ENCODE assay signal across 18 cellular contexts in the genomic region with DNA sequence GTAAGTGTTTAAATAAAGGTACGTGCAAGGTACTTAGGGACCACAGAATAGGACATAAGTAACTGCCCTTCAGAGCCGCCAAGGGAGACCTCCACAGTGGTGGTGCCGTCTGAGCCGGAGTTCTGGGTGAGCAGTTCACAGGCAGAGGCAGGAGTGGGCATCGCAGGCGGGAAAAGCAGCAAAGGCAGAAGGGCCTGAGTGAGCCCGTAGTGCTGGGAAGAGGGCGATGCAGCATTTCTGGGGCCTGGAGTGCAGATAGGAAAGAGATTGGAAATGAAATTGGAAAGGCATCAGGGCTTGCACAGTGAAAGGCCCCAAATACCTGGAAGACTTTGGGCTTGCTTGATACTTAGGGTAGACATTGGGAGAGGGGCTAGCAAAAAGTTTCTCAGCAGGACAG. TPM values are rescaled to one million over a fixed set of nuclear protein-coding genes. Genes with fewer than 3 reads are reported as not detected.
DNase-seq lines count a peak whose midpoint lies in the region; ATAC-seq, FAIRE-seq and TF ChIP-seq lines count a peak whose summit lies in the region.
"Had no signal": no experiment of that assay in that cellular context is flagged by ENCODE, and none has a peak within 500 bp of the region (broad histone marks: within the 10 kb centered on the region; RNA-seq: fewer than 3 reads in every experiment).

No MANE protein-coding gene starts in this region.

- no peak for TF ChIP-seq CTCF in CD8-positive, alpha-beta T cell (IDR thresholded peaks at IDR 0.05)
- TF ChIP-seq CTCF in kidney (IDR thresholded peaks at IDR 0.05; ENCODE audit: borderline replicate concordance, extremely low read depth, insufficient read depth), result no peak

- no peak overlapping the region for H3K9ac ChIP-seq in kidney (ENCODE audit: low read length in 2 of 2)
- H3K9ac ChIP-seq: BLaER1 treated with 17β-estradiol and CSF1 and Interleukin-3, amounts not matched to agents 10 nM and 100 nM had no signal

- peak overlapping the region; percentile 75 for H3K27ac Mint-ChIP-seq in T-helper 1 cell treated with Interleukin-12 subunit alpha and Interleukin-12 subunit beta and Interleukin-4 antibody, amounts not matched to agents 30 μg/mL and 1 μg/mL, for 36 hours
- H3K27ac Mint-ChIP-seq in CD8-positive, alpha-beta T cell, result peak overlapping the region; percentile 96
- peak overlapping the region; percentile 79 for H3K27ac Mint-ChIP-seq in activated T-helper 1 cell treated with anti-CD3 and anti-CD28 coated beads, Interleukin-12 subunit alpha, Interleukin-12 subunit beta, Interleukin-2, Interleukin-4 antibody, amounts not matched to agents 30 ng/mL and 10 ng/mL and 1 ng/mL, durations not matched to agents 14 hours and 24 hours and 36 hours

- H3K4me1 ChIP-seq in CD8-positive, alpha-beta T cell (ENCODE audit: insufficient read depth, low read length), result peaks cover 98% of the 10 kb centered on the region
- H3K4me1 ChIP-seq in kidney (ENCODE audit: control insufficient read depth in 1 of 2, insufficient read depth in 1 of 2, low read depth in 1 of 2, low read length in 2 of 2), result peaks cover 0 to 7% of the 10 kb centered on the region in 2 donors

- H3K36me3 Mint-ChIP-seq in T-helper 1 cell treated with Interleukin-12 subunit alpha and Interleukin-12 subunit beta and Interleukin-4 antibody, amounts not matched to agents 30 μg/mL and 1 μg/mL, for 36 hours (ENCODE audit: low read depth), result peaks cover 68% of the 10 kb centered on the region
- H3K36me3 Mint-ChIP-seq in CD8-positive, alpha-beta T cell, result peaks cover 97% of the 10 kb centered on the region
- peaks cover 65% of the 10 kb centered on the region for H3K36me3 Mint-ChIP-seq in activated T-helper 1 cell treated with anti-CD3 and anti-CD28 coated beads, Interleukin-12 subunit alpha, Interleukin-12 subunit beta, Interleukin-2, Interleukin-4 antibody, amounts not matched to agents 30 ng/mL and 10 ng/mL and 1 ng/mL, durations not matched to agents 14 hours and 24 hours and 36 hours (ENCODE audit: low read depth)

- no peak for ATAC-seq in CD8-positive, alpha-beta T cell
- ATAC-seq in HG03095 (IDR thresholded peaks at IDR 0.05; ENCODE audit: unreplicated experiment) (no peak), GM18870 (IDR thresholded peaks at IDR 0.05; ENCODE audit: unreplicated experiment) (no peak)
- ATAC-seq: Right ventricle myocardium inferior had no signal

- H3K27ac ChIP-seq in CD8-positive, alpha-beta T cell (ENCODE audit: low read depth, low read length), result no peak overlapping the region
- no peak overlapping the region for H3K27ac ChIP-seq in kidney (ENCODE audit: low read depth in 2 of 2, low read length in 2 of 2)
- H3K27ac ChIP-seq: 22Rv1; ascending aorta; BLaER1 treated with 17β-estradiol and CSF1 and Interleukin-3, amounts not matched to agents 10 nM and 100 nM; tibial nerve had no signal

- POLR2A ChIA-PET in CD8-positive, alpha-beta T cell (lab: Charles Lee), result interaction anchor here (34.9 kb wide), 1 partner anchor 23 kb away, joined by 700 read pairs; a partner anchor contains a TSS

- no peaks in the 10 kb centered on the region for H3K27me3 ChIP-seq in CD8-positive, alpha-beta T cell (ENCODE audit: insufficient read depth, low read length)
- H3K27me3 ChIP-seq: ascending aorta; BLaER1 treated with 17β-estradiol and CSF1 and Interleukin-3, amounts not matched to agents 10 nM and 100 nM; tibial nerve had no signal

- CTCF ChIA-PET in CD8-positive, alpha-beta T cell (lab: Charles Lee), result interaction anchor here (1.6 to 31.7 kb wide), 3 partner anchors 9 to 143 kb away, joined by 3 to 1143 read pairs (median 144); a partner anchor contains a TSS

- no peak for FAIRE-seq in kidney (lab: Jason Lieb, UNC)
- FAIRE-seq: endometrium, HTR-8/SVneo had no signal

- no peaks in the 10 kb centered on the region for H3K9me3 ChIP-seq in CD8-positive, alpha-beta T cell (ENCODE audit: low read length)
- no peaks in the 10 kb centered on the region for H3K9me3 ChIP-seq in kidney (ENCODE audit: control insufficient read depth in 1 of 2, low read length in 2 of 2)
- H3K9me3 ChIP-seq: ascending aorta; BLaER1 treated with 17β-estradiol and CSF1 and Interleukin-3, amounts not matched to agents 10 nM and 100 nM; tibial nerve had no signal

- H3K27me3 Mint-ChIP-seq in T-helper 1 cell treated with Interleukin-12 subunit alpha and Interleukin-12 subunit beta and Interleukin-4 antibody, amounts not matched to agents 30 μg/mL and 1 μg/mL, for 36 hours (ENCODE audit: low read depth), result no peaks in the 10 kb centered on the region
- no peaks in the 10 kb centered on the region for H3K27me3 Mint-ChIP-seq in CD8-positive, alpha-beta T cell (ENCODE audit: low read depth)
- H3K27me3 Mint-ChIP-seq in activated T-helper 1 cell treated with anti-CD3 and anti-CD28 coated beads, Interleukin-12 subunit alpha, Interleukin-12 subunit beta, Interleukin-2, Interleukin-4 antibody, amounts not matched to agents 30 ng/mL and 10 ng/mL and 1 ng/mL, durations not matched to agents 14 hours and 24 hours and 36 hours (ENCODE audit: insufficient read depth), result no peaks in the 10 kb centered on the region

- peaks cover 70% of the 10 kb centered on the region for H3K36me3 ChIP-seq in CD8-positive, alpha-beta T cell (ENCODE audit: insufficient read depth, low read length)
- H3K36me3 ChIP-seq in kidney (ENCODE audit: control insufficient read depth in 1 of 2, insufficient read depth in 2 of 2, low read length in 2 of 2), result peaks cover 0 to 3% of the 10 kb centered on the region in 2 donors

- no peak overlapping the region for H3K4me3 ChIP-seq in CD8-positive, alpha-beta T cell (ENCODE audit: low read depth, low read length)
- no peak overlapping the region for H3K4me3 ChIP-seq in kidney (ENCODE audit: low read length in 2 of 2)
- H3K4me3 ChIP-seq: ascending aorta; BLaER1 treated with 17β-estradiol and CSF1 and Interleukin-3, amounts not matched to agents 10 nM and 100 nM; tibial nerve had no signal

- peak overlapping the region; percentile 0 for H3K4me3 Mint-ChIP-seq in T-helper 1 cell treated with Interleukin-12 subunit alpha and Interleukin-12 subunit beta and Interleukin-4 antibody, amounts not matched to agents 30 μg/mL and 1 μg/mL, for 36 hours
- H3K4me3 Mint-ChIP-seq in CD8-positive, alpha-beta T cell, result peak overlapping the region; percentile 13
- no peak overlapping the region for H3K4me3 Mint-ChIP-seq in activated T-helper 1 cell treated with anti-CD3 and anti-CD28 coated beads, Interleukin-12 subunit alpha, Interleukin-12 subunit beta, Interleukin-2, Interleukin-4 antibody, amounts not matched to agents 30 ng/mL and 10 ng/mL and 1 ng/mL, durations not matched to agents 14 hours and 24 hours and 36 hours

- intact Hi-C loops in CD8-positive, alpha-beta T cell (cut with DNase I, micrococcal nuclease), result loop anchor here in 1 of 2 experiments (1.0 kb wide), 1 partner anchor 8 kb away; no protein-coding TSS in a partner anchor
- intact Hi-C loops in activated T-helper 1 cell treated with anti-CD3 and anti-CD28 coated beads, Interleukin-12 subunit alpha, Interleukin-12 subunit beta, Interleukin-2, Interleukin-4 antibody, amounts not matched to agents 30 ng/mL and 10 ng/mL and 1 ng/mL, durations not matched to agents 14 hours and 24 hours and 36 hours (cut with micrococcal nuclease), result no loop called here
- intact Hi-C loops in kidney (cut with DNase I), result no loop called here

- H3K9me3 Mint-ChIP-seq in T-helper 1 cell treated with Interleukin-12 subunit alpha and Interleukin-12 subunit beta and Interleukin-4 antibody, amounts not matched to agents 30 μg/mL and 1 μg/mL, for 36 hours, result no peaks in the 10 kb centered on the region
- H3K9me3 Mint-ChIP-seq in CD8-positive, alpha-beta T cell, result no peaks in the 10 kb centered on the region
- H3K9me3 Mint-ChIP-seq in activated T-helper 1 cell treated with anti-CD3 and anti-CD28 coated beads, Interleukin-12 subunit alpha, Interleukin-12 subunit beta, Interleukin-2, Interleukin-4 antibody, amounts not matched to agents 30 ng/mL and 10 ng/mL and 1 ng/mL, durations not matched to agents 14 hours and 24 hours and 36 hours, result no peaks in the 10 kb centered on the region

- DNase-seq in T-helper 1 cell (no peak), kidney (peak; percentile 28)
- DNase-seq in CD8-positive, alpha-beta T cell, result no peak
- DNase-seq in activated T-helper 1 cell treated with anti-CD3 and anti-CD28 coated beads, Interleukin-12 subunit alpha, Interleukin-12 subunit beta, Interleukin-2, Interleukin-4 antibody, amounts not matched to agents 30 ng/mL and 10 ng/mL and 1 ng/mL, durations not matched to agents 14 hours and 24 hours and 36 hours (ENCODE audit: low spot score), result no peak
- DNase-seq in stimulated activated naive CD4-positive, alpha-beta T cell treated with Interleukin-2 at 50 U/mL for 16 hours (lab: John Stamatoyannopoulos, UW), result no peak
- DNase-seq: NCI-H1105; NCI-H510A treated with DMSO at 0.1 percent for 48 hours; stimulated activated CD4-positive, alpha-beta T cell treated with anti-CD3 and anti-CD28 coated beads, Interleukin-12 subunit alpha, Interleukin-12 subunit beta, amount 100 ng/mL, for 4 hours had no signal

- peaks cover 70% of the 10 kb centered on the region for H3K4me1 Mint-ChIP-seq in T-helper 1 cell treated with Interleukin-12 subunit alpha and Interleukin-12 subunit beta and Interleukin-4 antibody, amounts not matched to agents 30 μg/mL and 1 μg/mL, for 36 hours (ENCODE audit: low read depth)
- peaks cover 94% of the 10 kb centered on the region for H3K4me1 Mint-ChIP-seq in CD8-positive, alpha-beta T cell (ENCODE audit: low read depth)
- peaks cover 86% of the 10 kb centered on the region for H3K4me1 Mint-ChIP-seq in activated T-helper 1 cell treated with anti-CD3 and anti-CD28 coated beads, Interleukin-12 subunit alpha, Interleukin-12 subunit beta, Interleukin-2, Interleukin-4 antibody, amounts not matched to agents 30 ng/mL and 10 ng/mL and 1 ng/mL, durations not matched to agents 14 hours and 24 hours and 36 hours (ENCODE audit: low read depth)

RNA-seq across cellular contexts. Expression of a gene that starts 32.9 kb away (rescaled TPM):
- total RNA-seq in CD8-positive, alpha-beta T cell, result 100 to 1,000 TPM; 573 to 578 TPM
- total RNA-seq in activated T-helper 1 cell treated with anti-CD3 and anti-CD28 coated beads, Interleukin-12 subunit alpha, Interleukin-12 subunit beta, Interleukin-2, Interleukin-4 antibody, amounts not matched to agents 30 ng/mL and 10 ng/mL and 1 ng/mL, durations not matched to agents 14 hours and 24 hours and 36 hours, result 290 and 309 TPM in 2 replicates
- 84.1 TPM for total RNA-seq in kidney
- polyA plus RNA-seq in kidney (ENCODE audit: insufficient read depth, low read depth, low replicate concordance), result 54.8 TPM
